ENCODE assay signal across 15 cellular contexts in the genomic region with DNA sequence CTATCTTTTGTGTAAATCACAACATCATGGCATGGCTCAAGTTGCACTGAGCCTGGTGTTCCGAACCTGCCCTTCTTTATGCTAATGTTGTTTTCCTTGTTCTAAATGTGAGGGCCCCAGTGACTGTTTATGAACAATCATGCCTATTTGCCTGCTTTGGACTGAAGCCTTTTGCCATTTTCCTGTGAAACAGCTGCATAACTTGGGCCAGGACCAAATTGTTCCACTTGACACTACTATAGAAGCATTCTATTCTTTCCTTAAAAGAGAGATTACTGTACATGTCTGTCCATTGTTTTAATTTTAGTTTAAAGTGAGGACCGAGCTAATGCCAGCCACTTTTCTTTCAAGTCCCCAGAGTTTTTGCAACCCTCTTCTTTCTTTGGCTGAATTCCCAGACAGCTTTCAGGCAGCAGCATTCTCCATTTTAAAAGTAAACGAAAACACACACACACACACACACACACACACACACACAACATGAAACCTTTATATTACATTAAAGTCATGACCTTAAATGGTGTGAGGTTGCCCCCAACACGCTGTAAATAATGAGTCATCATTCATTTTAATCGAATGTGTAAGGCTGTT.
DNase-seq lines count a peak whose midpoint lies in the region; TF ChIP-seq lines count a peak whose summit lies in the region.
"Had no signal": no experiment of that assay in that cellular context is flagged by ENCODE, and none has a peak within 500 bp of the region (broad histone marks: within the 10 kb centered on the region; RNA-seq: fewer than 3 reads in every experiment).

No MANE protein-coding gene starts in this region.

- no peaks in the 10 kb centered on the region for H3K27me3 ChIP-seq in spleen (replicated peaks in 1 of 7)

- peaks cover 7% of the 10 kb centered on the region for H3K9me3 Mint-ChIP-seq in nephron progenitor cell

- DNase-seq in DMS79 treated with DMSO at 0.1 percent for 48 hours (lab: John Stamatoyannopoulos, UW) (peak; percentile 10), NCI-H2171 treated with DMSO at 0.1 percent for 48 hours (lab: John Stamatoyannopoulos, UW) (peak; percentile 77), cerebellar cortex (ENCODE audit: low spot score) (peak; percentile 20), nephron progenitor cell (no peak), NCI-H226 (no peak), spleen (no peak), MV-4-11 (lab: John Stamatoyannopoulos, UW) (no peak)
- DNase-seq in activated CD4-positive, alpha-beta T cell treated with anti-CD3 and anti-CD28 coated beads for 4 hours: no peak
- DNase-seq: activated naive CD4-positive, alpha-beta T cell treated with anti-CD3 and anti-CD28 coated beads, Interleukin-2, amount 50 U/mL, for 16 hours; CD4-positive, CD25-positive, alpha-beta regulatory T cell; dermis blood vessel endothelial cell; H7; T-helper 1 cell had no signal

- TF ChIP-seq POLR2A in spleen (IDR thresholded peaks at IDR 0.05): no peak

- no peaks in the 10 kb centered on the region for H3K27me3 Mint-ChIP-seq in nephron progenitor cell (ENCODE audit: low read depth, poor library complexity)
- H3K27me3 Mint-ChIP-seq: CD4-positive, CD25-positive, alpha-beta regulatory T cell; IgD-negative memory B cell had no signal

- peak overlapping the region; percentile 76 for H3K27ac Mint-ChIP-seq in nephron progenitor cell
- H3K27ac Mint-ChIP-seq: CD4-positive, CD25-positive, alpha-beta regulatory T cell had no signal

- H3K27ac ChIP-seq in spleen: no peak overlapping the region
- H3K27ac ChIP-seq: skin epidermis had no signal

- H3K36me3 ChIP-seq in spleen: no peaks in the 10 kb centered on the region

- intact Hi-C loops in spleen (cut with DNase I; ENCODE audit: low total_unique reads): no loop called here

- H3K36me3 Mint-ChIP-seq in nephron progenitor cell (ENCODE audit: low read depth): no peaks in the 10 kb centered on the region
- H3K36me3 Mint-ChIP-seq: CD4-positive, CD25-positive, alpha-beta regulatory T cell; IgD-negative memory B cell had no signal

- peaks cover 0 to 14% (median 3%) of the 10 kb centered on the region in 8 donors for H3K9me3 ChIP-seq in spleen

- H3K4me3 ChIP-seq in spleen: no peak overlapping the region
- H3K4me3 ChIP-seq: skin epidermis had no signal

- TF ChIP-seq CTCF in nephron progenitor cell (IDR thresholded peaks at IDR 0.05) (no peak), spleen (IDR thresholded peaks at IDR 0.05 in 8 of 11, conservative IDR thresholded peaks at IDR 0.05 in 3 of 11) (no peak)

- H3K4me1 Mint-ChIP-seq in nephron progenitor cell: peaks cover 7% of the 10 kb centered on the region
- H3K4me1 Mint-ChIP-seq: CD4-positive, CD25-positive, alpha-beta regulatory T cell; IgD-negative memory B cell had no signal

- H3K4me3 Mint-ChIP-seq in nephron progenitor cell: no peak overlapping the region
- H3K4me3 Mint-ChIP-seq: CD4-positive, CD25-positive, alpha-beta regulatory T cell; IgD-negative memory B cell had no signal

- WGBS in spleen, 5 donors: 53 to 65% (median 55%) methylated on average over 5 of the region's 5 CpGs

- no peaks in the 10 kb centered on the region for H3K4me1 ChIP-seq in spleen

Comparison
In these comparisons a context has a peak if more than half of its experiments do, and no peak if none do; other contexts are left out.
1. DNase-seq: peak in DMS79 treated with DMSO at 0.1 percent for 48 hours (single experiment), NCI-H2171 treated with DMSO at 0.1 percent for 48 hours (single experiment) and cerebellar cortex (single experiment); none in nephron progenitor cell (single experiment), NCI-H226 (single experiment), spleen (single experiment), MV-4-11 (single experiment) and activated CD4-positive, alpha-beta T cell treated with anti-CD3 and anti-CD28 coated beads for 4 hours (0 of 2).